Comparison of ENCODE assay signal across 34 cellular contexts in genomic region chr12:107258780-107259179, GRCh38.
"Had no signal": no experiment of that assay in that cellular context is flagged by ENCODE, and none has a peak within 500 bp of the region (broad histone marks: within the 10 kb centered on the region; RNA-seq: fewer than 3 reads in every experiment).

No MANE protein-coding gene starts in this region.

- H3K4me3 ChIP-seq: adrenal gland, ascending aorta, body of pancreas, breast epithelium, cardiac muscle cell had no signal

- DNase-seq: activated effector memory CD4-positive, alpha-beta T cell treated with anti-CD3 and anti-CD28 coated beads, Interleukin-2, amount 50 U/mL, for 16 hours; activated effector memory CD4-positive, alpha-beta T cell treated with Interleukin-2 at 50 U/mL for 16 hours; activated gamma-delta T cell; activated gamma-delta T cell treated with Interleukin-2 at 50 U/mL for 16 hours; activated naive CD4-positive, alpha-beta T cell; activated naive CD4-positive, alpha-beta T cell treated with anti-CD3 and anti-CD28 coated beads for 36 hours; activated naive CD4-positive, alpha-beta T cell treated with anti-CD3 and anti-CD28 coated beads, Interleukin-2, amount 10 ng/mL, durations not matched to agents 7 days and 5 days; activated naive CD4-positive, alpha-beta T cell treated with anti-CD3 and anti-CD28 coated beads, Interleukin-2, amount 50 U/mL, for 16 hours; activated naive CD4-positive, alpha-beta T cell treated with Interleukin-2 at 50 U/mL for 16 hours; activated naive CD8-positive, alpha-beta T cell treated with anti-CD3 and anti-CD28 coated beads for 36 hours; activated naive CD8-positive, alpha-beta T cell treated with anti-CD3 and anti-CD28 coated beads, Interleukin-2, amount 10 ng/mL, durations not matched to agents 7 days and 5 days; activated naive CD8-positive, alpha-beta T cell treated with anti-CD3 and anti-CD28 coated beads, Interleukin-2, amount 50 U/mL, for 24 hours; activated T-cell treated with anti-CD3 and anti-CD28 coated beads, Interleukin-2, amount 50 U/mL, for 1 hour; activated T-cell treated with anti-CD3 and anti-CD28 coated beads, Interleukin-2, amount 50 U/mL, for 24 hours; activated T-cell treated with anti-CD3 and anti-CD28 coated beads, Interleukin-2, amount 50 U/mL, for 4 hours; activated T-cell treated with anti-CD3 and anti-CD28 coated beads, Interleukin-2, amount 50 U/mL, for 48 hours; activated T-cell treated with anti-CD3 and anti-CD28 coated beads, Interleukin-2, amount 50 U/mL, for 72 hours; adrenal gland; amniotic stem cell; amygdala; anterior cingulate cortex; aorta; body of pancreas; brain microvascular endothelial cell; caudate nucleus; central memory CD4-positive, alpha-beta T cell; cerebellar nuclear complex had no signal

- H3K4me1 ChIP-seq: adrenal gland, ascending aorta, body of pancreas, breast epithelium had no signal

- H3K9me3 ChIP-seq: adrenal gland, ascending aorta, body of pancreas had no signal

- H3K36me3 ChIP-seq: adrenal gland, ascending aorta, brain microvascular endothelial cell, breast epithelium, cardiac muscle cell had no signal

- H3K27me3 ChIP-seq: adrenal gland, ascending aorta, body of pancreas, brain microvascular endothelial cell, cardiac muscle cell had no signal

- H3K27ac ChIP-seq: adrenal gland, ascending aorta, body of pancreas, brain microvascular endothelial cell, breast epithelium, cardiac muscle cell had no signal

- FAIRE-seq: astrocyte, bronchial epithelial cell had no signal

- ATAC-seq: activated naive CD4-positive, alpha-beta T cell treated with anti-CD3 and anti-CD28 coated beads, Interleukin-2, amount 50 U/mL, for 72 hours; activated naive CD8-positive, alpha-beta T cell treated with anti-CD3 and anti-CD28 coated beads, Interleukin-2, amount 50 U/mL, for 24 hours; activated T-cell treated with anti-CD3 and anti-CD28 coated beads, Interleukin-2, amount 50 U/mL, for 4 hours; activated T-cell treated with anti-CD3 and anti-CD28 coated beads, Interleukin-2, amount 50 U/mL, for 72 hours; activated T-helper 17 cell treated with anti-CD3 and anti-CD28 coated beads, Interleukin-2, amount 50 U/mL, for 72 hours; body of pancreas had no signal
